ENCODE assay signal across 1 cellular context in the genomic region with DNA sequence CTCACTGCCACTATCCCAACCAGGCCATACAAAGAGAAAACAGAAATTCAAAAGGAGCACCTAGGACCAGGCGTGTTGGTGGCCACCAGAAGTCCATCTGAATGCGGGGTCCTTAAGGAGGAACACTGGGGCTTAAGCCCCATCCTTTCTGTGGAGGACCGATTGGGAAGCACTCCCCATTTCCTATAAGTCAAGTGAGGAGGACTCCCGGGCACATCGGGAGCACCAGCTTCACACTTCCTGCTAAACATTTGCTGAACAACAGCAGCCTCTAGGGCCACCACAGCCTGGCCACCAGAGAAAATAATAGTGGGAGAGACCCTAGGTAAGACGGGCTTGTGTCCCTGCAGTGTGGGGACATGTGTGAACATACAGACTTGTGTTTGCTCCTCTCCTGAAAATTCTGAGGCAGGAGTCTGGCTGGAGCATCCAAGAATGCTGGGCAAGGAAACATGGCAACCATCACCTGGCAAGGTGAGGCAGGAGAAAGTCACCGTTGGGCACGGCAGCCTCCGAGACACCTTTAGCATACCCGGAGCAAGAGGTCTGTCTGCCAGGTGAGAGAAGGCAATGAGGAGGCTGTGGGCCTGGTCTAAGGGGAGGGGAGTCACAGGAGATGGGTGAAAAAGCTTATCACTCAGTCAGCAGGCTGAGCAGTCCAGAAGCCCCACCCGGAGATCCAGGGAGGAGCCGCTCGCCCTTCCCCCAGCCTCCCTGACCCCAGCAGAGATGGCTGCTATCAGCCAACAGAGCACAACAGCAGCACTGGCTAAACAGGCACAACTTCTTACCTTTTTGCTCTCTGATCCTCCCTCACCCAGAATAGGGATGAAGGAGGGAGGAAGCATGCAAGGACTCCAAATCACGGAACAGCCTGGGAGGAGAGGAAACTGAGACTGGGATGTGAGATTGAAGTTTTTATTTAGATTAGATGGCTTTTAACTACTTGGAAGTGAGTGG.
TF ChIP-seq lines count a peak whose summit lies in the region.

No MANE protein-coding gene starts in this region.

TF ChIP-seq in WTC11, 78 proteins besides CTCF, POLR2A, EP300 and RAD21 (continued from another document):
- TF ChIP-seq, protein P1, sequence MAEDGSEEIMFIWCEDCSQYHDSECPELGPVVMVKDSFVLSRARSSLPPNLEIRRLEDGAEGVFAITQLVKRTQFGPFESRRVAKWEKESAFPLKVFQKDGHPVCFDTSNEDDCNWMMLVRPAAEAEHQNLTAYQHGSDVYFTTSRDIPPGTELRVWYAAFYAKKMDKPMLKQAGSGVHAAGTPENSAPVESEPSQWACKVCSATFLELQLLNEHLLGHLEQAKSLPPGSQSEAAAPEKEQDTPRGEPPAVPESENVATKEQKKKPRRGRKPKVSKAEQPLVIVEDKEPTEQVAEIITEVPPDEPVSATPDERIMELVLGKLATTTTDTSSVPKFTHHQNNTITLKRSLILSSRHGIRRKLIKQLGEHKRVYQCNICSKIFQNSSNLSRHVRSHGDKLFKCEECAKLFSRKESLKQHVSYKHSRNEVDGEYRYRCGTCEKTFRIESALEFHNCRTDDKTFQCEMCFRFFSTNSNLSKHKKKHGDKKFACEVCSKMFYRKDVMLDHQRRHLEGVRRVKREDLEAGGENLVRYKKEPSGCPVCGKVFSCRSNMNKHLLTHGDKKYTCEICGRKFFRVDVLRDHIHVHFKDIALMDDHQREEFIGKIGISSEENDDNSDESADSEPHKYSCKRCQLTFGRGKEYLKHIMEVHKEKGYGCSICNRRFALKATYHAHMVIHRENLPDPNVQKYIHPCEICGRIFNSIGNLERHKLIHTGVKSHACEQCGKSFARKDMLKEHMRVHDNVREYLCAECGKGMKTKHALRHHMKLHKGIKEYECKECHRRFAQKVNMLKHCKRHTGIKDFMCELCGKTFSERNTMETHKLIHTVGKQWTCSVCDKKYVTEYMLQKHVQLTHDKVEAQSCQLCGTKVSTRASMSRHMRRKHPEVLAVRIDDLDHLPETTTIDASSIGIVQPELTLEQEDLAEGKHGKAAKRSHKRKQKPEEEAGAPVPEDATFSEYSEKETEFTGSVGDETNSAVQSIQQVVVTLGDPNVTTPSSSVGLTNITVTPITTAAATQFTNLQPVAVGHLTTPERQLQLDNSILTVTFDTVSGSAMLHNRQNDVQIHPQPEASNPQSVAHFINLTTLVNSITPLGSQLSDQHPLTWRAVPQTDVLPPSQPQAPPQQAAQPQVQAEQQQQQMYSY (CRISPR knock-in tag; IDR thresholded peaks at IDR 0.05): no peak
- no peak for TF ChIP-seq TEAD1 (CRISPR knock-in tag; IDR thresholded peaks at IDR 0.05)
TF ChIP-seq in WTC11: peak in this region for 1.
